ENCODE assay signal across 8 cellular contexts in the genomic region with DNA sequence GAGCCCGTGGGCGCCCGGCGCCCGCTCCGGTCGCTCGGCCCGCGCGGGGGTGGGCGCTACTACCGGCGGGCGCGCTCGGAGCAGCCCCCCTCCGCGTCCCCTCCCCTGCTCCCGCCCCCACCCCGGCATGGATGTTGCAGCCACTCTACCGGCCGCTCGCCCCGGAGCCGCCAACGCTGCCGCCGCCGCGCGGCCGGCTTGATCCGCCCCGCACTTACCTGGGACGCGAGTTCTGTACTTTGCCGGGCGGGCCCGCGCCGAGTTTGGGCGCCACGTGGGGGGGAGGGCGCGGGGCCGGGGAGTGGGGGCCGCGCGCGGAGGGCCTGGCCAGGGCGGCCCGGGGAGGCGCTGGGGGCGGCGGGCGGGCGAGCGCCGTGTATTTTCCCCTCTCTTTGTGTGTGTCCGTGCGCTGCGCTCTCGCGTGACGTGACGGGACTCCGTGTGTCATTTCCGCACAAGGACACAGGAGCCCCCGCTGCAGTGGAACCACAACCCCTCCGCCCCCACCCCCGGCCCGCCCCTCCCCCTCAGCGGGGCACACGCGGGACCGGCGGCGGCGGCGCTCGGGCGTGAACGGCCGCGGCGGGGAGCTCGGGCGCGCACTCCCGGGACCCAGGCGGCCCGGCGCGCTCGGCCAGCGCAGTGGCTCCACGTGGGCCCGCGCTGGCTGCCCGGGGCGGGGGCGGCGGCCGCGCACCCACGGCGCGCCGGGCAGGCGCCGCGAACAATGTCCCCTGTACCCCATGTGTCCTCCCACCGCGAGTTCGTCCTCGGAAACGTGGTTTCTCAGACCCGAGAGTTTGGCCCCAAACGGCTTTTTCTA. TPM values are rescaled to one million over a fixed set of nuclear protein-coding genes. Genes with fewer than 3 reads are reported as not detected.
A peak's percentile ranks its signal among the peaks of the same experiment; 100 is the strongest.
DNase-seq lines count a peak whose midpoint lies in the region; ATAC-seq and TF ChIP-seq lines count a peak whose summit lies in the region.

Gene BEND3, minus strand, starts transcription at position 644 of the 823 bp plus-strand sequence. CDS start 16,230 bp downstream, outside the sequence.

- H3K9me2 ChIP-seq in PC-9 (ENCODE audit: insufficient read depth): no peaks in the 10 kb centered on the region

- no TSS peak for BruUV-seq in PC-9 (replicated peaks; lab: Mats Ljungman, UMichigan)

- H3K4me1 ChIP-seq in PC-9 (replicated peaks; ENCODE audit: insufficient read depth): peaks cover 8% of the 10 kb centered on the region; the same call in 1 of the 2 replicates
- peaks cover 2 to 27% (median 18%) of the 10 kb centered on the region in 9 donors for H3K4me1 ChIP-seq in heart right ventricle

- TF ChIP-seq CTCF in PC-9 (conservative IDR thresholded peaks at IDR 0.05): no peak
- no peak for TF ChIP-seq CTCF in heart right ventricle (IDR thresholded peaks at IDR 0.05)
- no peak for TF ChIP-seq CTCF in progenitor cell of endocrine pancreas (IDR thresholded peaks at IDR 0.05; ENCODE audit: unreplicated experiment)

- H4K20me1 ChIP-seq in PC-9 (ENCODE audit: insufficient read depth): no peaks in the 10 kb centered on the region

- no peaks in the 10 kb centered on the region for H3K36me3 ChIP-seq in PC-9 (ENCODE audit: low read depth)
- H3K36me3 ChIP-seq in heart right ventricle: no peaks in the 10 kb centered on the region

- POLR2A ChIA-PET in PC-9 (lab: Charles Lee; ENCODE audit: unreplicated experiment): interaction anchor here (0.6 to 0.7 kb wide), 3 partner anchors 9 to 861 kb away, joined by 5 to 7 read pairs (median 7); no protein-coding TSS in a partner anchor

- H3K36me3 Mint-ChIP-seq in activated naive CD8-positive, alpha-beta T cell: peaks cover 2% of the 10 kb centered on the region
- H3K36me3 Mint-ChIP-seq in progenitor cell of endocrine pancreas (ENCODE audit: insufficient read depth): no peaks in the 10 kb centered on the region

- H3K27me3 ChIP-seq in PC-9 (ENCODE audit: insufficient read depth, low read depth) (no peaks in the 10 kb centered on the region), heart right ventricle (peaks cover 0 to 25% (median 0%) of the 10 kb centered on the region in 7 donors)

- H3K4me1 Mint-ChIP-seq in activated naive CD8-positive, alpha-beta T cell (ENCODE audit: low read depth): peaks cover 18% of the 10 kb centered on the region
- peaks cover 16% of the 10 kb centered on the region for H3K4me1 Mint-ChIP-seq in progenitor cell of endocrine pancreas (ENCODE audit: low read depth)

- intact Hi-C loops in PC-9 (cut with micrococcal nuclease; ENCODE audit: unreplicated experiment) (loop anchor here (1.0 to 10.0 kb wide), 4 partner anchors 87 to 778 kb away; partner anchors contain the start of gene MTRES1), heart right ventricle (cut with DNase I) (loop anchor here in 8 of 10 donors (1.0 to 10.0 kb wide), 6 partner anchors 83 to 93 kb away; partner anchors contain the start of gene MTRES1 (in 6 of the 8))

- H3K27ac Mint-ChIP-seq in activated naive CD8-positive, alpha-beta T cell: peak within 1 kb of the TSS; percentile 70
- H3K27ac Mint-ChIP-seq in progenitor cell of endocrine pancreas: peak within 1 kb of the TSS; percentile 98

- peak within 1 kb of the TSS; percentile 96 for H3K4me2 ChIP-seq in PC-9

- peaks cover 10% of the 10 kb centered on the region; the same call in 1 of the 2 replicates for H3K79me2 ChIP-seq in PC-9 (ENCODE audit: low read depth)

- H3K27ac ChIP-seq in PC-9 (peak within 1 kb of the TSS; percentile 58), heart right ventricle (peak within 1 kb of the TSS in 9 of 10 donors; percentile 28 to 72 (median 64))

- H3K9me3 ChIP-seq in PC-9 (ENCODE audit: insufficient read depth, low read depth) (no peaks in the 10 kb centered on the region), heart right ventricle (no peaks in the 10 kb centered on the region)

- peak within 1 kb of the TSS; percentile 87 for H3K4me3 Mint-ChIP-seq in activated naive CD8-positive, alpha-beta T cell
- peak within 1 kb of the TSS; percentile 88 for H3K4me3 Mint-ChIP-seq in progenitor cell of endocrine pancreas (ENCODE audit: low read depth)

- ATAC-seq in HG02973 (IDR thresholded peaks at IDR 0.05; ENCODE audit: unreplicated experiment) (peak; percentile 24), heart right ventricle (peak in 6 of 8 donors; percentile 4 to 33 (median 12))

- H3K27me3 Mint-ChIP-seq in activated naive CD8-positive, alpha-beta T cell: no peaks in the 10 kb centered on the region
- no peaks in the 10 kb centered on the region for H3K27me3 Mint-ChIP-seq in progenitor cell of endocrine pancreas

- peak within 1 kb of the TSS; percentile 68 for H3K4me3 ChIP-seq in PC-9
- H3K4me3 ChIP-seq in heart right ventricle: peak within 1 kb of the TSS; percentile 51 to 88 (median 70)

- CTCF ChIA-PET in PC-9 (lab: Charles Lee): interaction anchor here (0.5 to 0.6 kb wide), 4 partner anchors 87 to 1125 kb away, joined by 3 to 19 read pairs (median 4); partner anchors contain the start of gene MTRES1

- peaks cover 14% of the 10 kb centered on the region; the same call in 1 of the 2 replicates for H3F3A ChIP-seq in PC-9 (ENCODE audit: insufficient read depth, low read depth)

- peak within 1 kb of the TSS; percentile 97 for H2AFZ ChIP-seq in PC-9

- 0% methylated on average over 64 to 115 of the region's 120 CpGs for WGBS in heart right ventricle, 2 donors

- DNase-seq in NCI-H146 (lab: John Stamatoyannopoulos, UW) (peak; percentile 64), NCI-H146 treated with DMSO at 0.1 percent for 48 hours (lab: John Stamatoyannopoulos, UW; ENCODE audit: unreplicated experiment) (no peak), PC-9 (peak in 1 of 2 experiments; percentile 31), heart right ventricle (peak; percentile 36 to 40), progenitor cell of endocrine pancreas (ENCODE audit: low spot score, unreplicated experiment) (peak; percentile 40), H4 (ENCODE audit: low spot score) (no peak)

- no peaks in the 10 kb centered on the region for H3K9me3 Mint-ChIP-seq in activated naive CD8-positive, alpha-beta T cell (ENCODE audit: low read depth)
- H3K9me3 Mint-ChIP-seq in progenitor cell of endocrine pancreas (ENCODE audit: low read depth): no peaks in the 10 kb centered on the region

RNA-seq across cellular contexts. Expression of gene BEND3, which starts in this region (rescaled TPM):
- 3.4 and 3.8 TPM in 2 replicates for total RNA-seq in PC-9 (2021)
- 1 to 10 TPM in 8 of 10 donors, under 1 TPM in 2; 0.78 to 2.3 (median 1.5) TPM for total RNA-seq in heart right ventricle
- polyA plus RNA-seq in heart right ventricle: under 1 TPM; 0.37 to 0.51 TPM
- total RNA-seq in progenitor cell of endocrine pancreas: 22.4 and 23.6 TPM in 2 replicates
- 2.1 and 2.9 TPM in 2 replicates for total RNA-seq in H4 (2014; rRNA removed; shearing (Covaris generic))

Comparison
In these comparisons a context has a peak if more than half of its experiments do, and no peak if none do; other contexts are left out.
1. DNase-seq: peak in NCI-H146 (single experiment), heart right ventricle (2 of 2) and progenitor cell of endocrine pancreas (single experiment); none in NCI-H146 treated with DMSO at 0.1 percent for 48 hours (single experiment) and H4 (single experiment).